19 cellular contexts compared by ENCODE assay signal in genomic region chr20:59453634-59454241, GRCh38.
A peak's percentile ranks its signal among the peaks of the same experiment; 100 is the strongest.
DNase-seq lines count a peak whose midpoint lies in the region; FAIRE-seq and TF ChIP-seq lines count a peak whose summit lies in the region.
"Had no signal": no experiment of that assay in that cellular context is flagged by ENCODE, and none has a peak within 500 bp of the region (broad histone marks: within the 10 kb centered on the region; RNA-seq: fewer than 3 reads in every experiment).

No MANE protein-coding gene starts in this region.

- TF ChIP-seq CTCF in right atrium auricular region (IDR thresholded peaks at IDR 0.05) (no peak), left ventricle myocardium inferior (IDR thresholded peaks at IDR 0.05; ENCODE audit: borderline replicate concordance) (no peak), spleen (IDR thresholded peaks at IDR 0.05 in 8 of 11, conservative IDR thresholded peaks at IDR 0.05 in 3 of 11) (no peak)

- H3K36me3 ChIP-seq in right atrium auricular region: no peaks in the 10 kb centered on the region
- no peaks in the 10 kb centered on the region for H3K36me3 ChIP-seq in left ventricle myocardium inferior
- no peaks in the 10 kb centered on the region for H3K36me3 ChIP-seq in spleen
- no peaks in the 10 kb centered on the region for H3K36me3 ChIP-seq in GM23248 (ENCODE audit: low read depth)
- H3K36me3 ChIP-seq: Peyer's patch, SJSA1 had no signal

- no peaks in the 10 kb centered on the region for H3K27me3 ChIP-seq in right atrium auricular region
- H3K27me3 ChIP-seq in left ventricle myocardium inferior (ENCODE audit: low read depth): peaks cover 68% of the 10 kb centered on the region
- peaks cover 0 to 46% (median 8%) of the 10 kb centered on the region in 7 donors for H3K27me3 ChIP-seq in spleen (replicated peaks in 1 of 7)
- no peaks in the 10 kb centered on the region; the same call in none of the 2 replicates for H3K27me3 ChIP-seq in GM23248 (replicated peaks; ENCODE audit: insufficient read depth)
- H3K27me3 ChIP-seq: Peyer's patch had no signal

- in situ Hi-C loops in GM23248 (cut with MboI): loop anchor here (25.0 kb wide), 1 partner anchor 591 kb away; the partner anchor contains the start of genes GNAS and GNAS-AS1

- intact Hi-C loops in cardiac septum (cut with DNase I) (no loop called here), left ventricle myocardium inferior (cut with micrococcal nuclease) (no loop called here), spleen (cut with DNase I; ENCODE audit: low total_unique reads) (no loop called here)

- H3K9me2 ChIP-seq in GM23248 (ENCODE audit: insufficient read depth): no peaks in the 10 kb centered on the region

- no peak overlapping the region for H3K27ac ChIP-seq in right atrium auricular region
- no peak overlapping the region for H3K27ac ChIP-seq in left ventricle myocardium inferior (replicated peaks)
- no peak overlapping the region for H3K27ac ChIP-seq in spleen
- H3K27ac ChIP-seq in GM23248: no peak overlapping the region
- H3K27ac ChIP-seq: Peyer's patch, SJSA1 had no signal

- H3K9ac ChIP-seq in GM23248: no peak overlapping the region

- FAIRE-seq in HTR-8/SVneo (lab: Jason Lieb, UNC): peak; percentile 82

- H3K79me2 ChIP-seq in GM23248 (ENCODE audit: insufficient read depth): no peaks in the 10 kb centered on the region

- H4K20me1 ChIP-seq in GM23248 (ENCODE audit: insufficient read depth): no peaks in the 10 kb centered on the region

- WGBS in spleen, 5 donors: 60 to 71% (median 66%) methylated on average over 10 of the region's 10 CpGs
- WGBS in GM23248 (ENCODE audit: low coverage in 1 of 2, low lambda C conversion rate in 2 of 2, missing lambda C conversion rate in 2 of 2), 2 experiments: 48 to 56% methylated on average over 10 of the region's 10 CpGs

- H3K4me1 ChIP-seq in right atrium auricular region (peaks cover 0 to 5% of the 10 kb centered on the region in 2 donors), left ventricle myocardium inferior (peaks cover 3% of the 10 kb centered on the region), spleen (no peaks in the 10 kb centered on the region), GM23248 (ENCODE audit: insufficient read depth) (no peaks in the 10 kb centered on the region)
- H3K4me1 ChIP-seq: Peyer's patch, SJSA1 had no signal

- no peak overlapping the region for H3K4me2 ChIP-seq in GM23248 (ENCODE audit: unreplicated experiment)

- H3K4me3 ChIP-seq in right atrium auricular region (no peak overlapping the region), left ventricle myocardium inferior (no peak overlapping the region), spleen (no peak overlapping the region), GM23248 (no peak overlapping the region)
- H3K4me3 ChIP-seq: Peyer's patch, SJSA1 had no signal

- no peak overlapping the region for H2AFZ ChIP-seq in GM23248

- H3F3A ChIP-seq in GM23248 (ENCODE audit: insufficient read depth): no peaks in the 10 kb centered on the region

- peak; percentile 46 for DNase-seq in cardiac septum (ENCODE audit: low spot score)
- DNase-seq in right atrium auricular region (ENCODE audit: low spot score): no peak
- DNase-seq in HTR-8/SVneo (ENCODE audit: insufficient read length, low spot score): no peak
- peak; percentile 26 for DNase-seq in left ventricle myocardium inferior
- peak; percentile 47 for DNase-seq in spleen
- DNase-seq in cerebellum (ENCODE audit: low spot score): no peak
- no peak for DNase-seq in GM23248
- DNase-seq: C1 segment of cervical spinal cord; CD8-positive, alpha-beta T cell; GDM1; KBM-7; NCI-H1092; NCI-H2029 treated with DMSO at 0.1 percent for 48 hours; NCI-H2171; NCI-H345; NCI-H524; NCI-H82; Peyer's patch had no signal

- peaks cover 0 to 2% of the 10 kb centered on the region in 2 donors for H3K9me3 ChIP-seq in right atrium auricular region
- peaks cover 1% of the 10 kb centered on the region for H3K9me3 ChIP-seq in left ventricle myocardium inferior (replicated peaks)
- no peaks in the 10 kb centered on the region for H3K9me3 ChIP-seq in spleen
- H3K9me3 ChIP-seq in GM23248 (ENCODE audit: low read depth): no peaks in the 10 kb centered on the region
- H3K9me3 ChIP-seq: Peyer's patch, SJSA1 had no signal

- TF ChIP-seq POLR2A in spleen (IDR thresholded peaks at IDR 0.05): no peak

Comparison
In these comparisons a context has a peak if more than half of its experiments do, and no peak if none do; other contexts are left out.
1. DNase-seq: peak in cardiac septum (single experiment), left ventricle myocardium inferior (single experiment) and spleen (single experiment); none in right atrium auricular region (single experiment), HTR-8/SVneo (single experiment), cerebellum (single experiment) and GM23248 (single experiment).